In genomic region chr4:103092245-103092644, GRCh38 we compare ENCODE assay signal across 9 cellular contexts.
A peak's percentile ranks its signal among the peaks of the same experiment; 100 is the strongest.
DNase-seq lines count a peak whose midpoint lies in the region; ATAC-seq and TF ChIP-seq lines count a peak whose summit lies in the region.
"Had no signal": no experiment of that assay in that cellular context is flagged by ENCODE, and none has a peak within 500 bp of the region (broad histone marks: within the 10 kb centered on the region; RNA-seq: fewer than 3 reads in every experiment).

No MANE protein-coding gene starts in this region.

- peaks cover 20% of the 10 kb centered on the region for H3K4me1 ChIP-seq in DND-41 (ENCODE audit: insufficient read depth, low read length)

- H2AFZ ChIP-seq in DND-41 (ENCODE audit: low read depth, low read length): 0 out of 2 replicates have a peak overlapping the region, but pooled peaks have one; percentile 22

- H3K27me3 ChIP-seq in DND-41 (ENCODE audit: insufficient read depth, low read length, poor library complexity): no peaks in the 10 kb centered on the region
- H3K27me3 ChIP-seq: transverse colon had no signal

- H3K9ac ChIP-seq in DND-41 (ENCODE audit: low read depth, low read length): peak overlapping the region; percentile 22

- peak overlapping the region; percentile 36 for H3K27ac ChIP-seq in DND-41 (ENCODE audit: low read length)
- H3K27ac ChIP-seq: transverse colon had no signal

- 0 out of 3 replicates have a peak, but pooled peaks have one; percentile 39 for ATAC-seq in DND-41 (ENCODE audit: insufficient read depth, low read depth)
- peak; percentile 29 for ATAC-seq in GM18909 (IDR thresholded peaks at IDR 0.05; ENCODE audit: poor library complexity, unreplicated experiment)

- DNase-seq in DND-41 (no peak), NAMALWA (ENCODE audit: low spot score) (peak; percentile 10), iris pigment epithelial cell (ENCODE audit: low read depth) (peak; percentile 12), NCI-H1436 (lab: John Stamatoyannopoulos, UW) (no peak), anterior cingulate cortex (lab: John Stamatoyannopoulos, UW) (no peak), NCI-H2081 (lab: John Stamatoyannopoulos, UW) (no peak)
- DNase-seq: H9 had no signal

- no peak for TF ChIP-seq CTCF in DND-41 (IDR thresholded peaks at IDR 0.05; ENCODE audit: borderline replicate concordance, extremely low read depth, low read length, poor library complexity, severe bottlenecking)

- H3K4me3 ChIP-seq in DND-41 (ENCODE audit: low read depth in 1 of 2, low read length in 2 of 2): no peak overlapping the region
- H3K4me3 ChIP-seq: transverse colon had no signal

- peaks cover 53% of the 10 kb centered on the region for H3K36me3 ChIP-seq in DND-41 (ENCODE audit: insufficient read depth, low read length)

- H3K79me2 ChIP-seq in DND-41 (ENCODE audit: insufficient read depth, low read length): no peaks in the 10 kb centered on the region

- H3K9me3 ChIP-seq in DND-41 (ENCODE audit: insufficient read depth, low read length, severe bottlenecking): no peaks in the 10 kb centered on the region
- H3K9me3 ChIP-seq: transverse colon had no signal

- peak overlapping the region; percentile 51 for H3K4me2 ChIP-seq in DND-41 (ENCODE audit: insufficient read depth, low read length)

- no peaks in the 10 kb centered on the region for H4K20me1 ChIP-seq in DND-41 (ENCODE audit: insufficient read depth, low read length)

Comparison
In these comparisons a context has a peak if more than half of its experiments do, and no peak if none do; other contexts are left out.
1. DNase-seq: peak in NAMALWA (single experiment) and iris pigment epithelial cell (single experiment); none in DND-41 (single experiment), NCI-H1436 (single experiment), anterior cingulate cortex (0 of 58) and NCI-H2081 (0 of 2).